In genomic region chr19:17389288-17389687, GRCh38 we compare ENCODE assay signal across 27 cellular contexts. TPM values are rescaled to one million over a fixed set of nuclear protein-coding genes. Genes with fewer than 3 reads are reported as not detected.
"Had no signal": no experiment of that assay in that cellular context is flagged by ENCODE, and none has a peak within 500 bp of the region (broad histone marks: within the 10 kb centered on the region; RNA-seq: fewer than 3 reads in every experiment).

No MANE protein-coding gene starts in this region.

- DNase-seq: activated CD4-positive, alpha-beta T cell treated with anti-CD3 and anti-CD28 coated beads for 1 hour; activated CD4-positive, alpha-beta T cell treated with anti-CD3 and anti-CD28 coated beads, Interleukin-2, amount 50 U/mL, for 1 hour; activated gamma-delta T cell treated with Interleukin-2 at 50 U/mL for 16 hours; activated naive CD4-positive, alpha-beta T cell treated with anti-CD3 and anti-CD28 coated beads, Interleukin-2, amount 50 U/mL, for 16 hours; amniotic stem cell; caudate nucleus; cortex of kidney; effector memory CD8-positive, alpha-beta T cell; erythroblast; gastrocnemius medialis; glutamatergic neuron; left lung; lower lobe of right lung; mesenchymal stem cell; nucleus accumbens; psoas muscle; sigmoid colon; small intestine; stimulated activated CD4-positive, alpha-beta T cell treated with anti-CD3 and anti-CD28 coated beads, Interleukin-4, amount 100 ng/mL, for 24 hours; T-helper 2 cell had no signal

- H3K27ac ChIP-seq: gastrocnemius medialis, left lung, lower lobe of right lung, parathyroid adenoma, psoas muscle, sigmoid colon, suprapubic skin, tibial nerve had no signal

- H3K27me3 Mint-ChIP-seq: activated T-helper 17 cell treated with anti-CD3 and anti-CD28 coated beads, Interleukin-2, amount 50 U/mL, for 72 hours; effector memory CD8-positive, alpha-beta T cell had no signal

- ATAC-seq: activated T-helper 17 cell treated with anti-CD3 and anti-CD28 coated beads, Interleukin-2, amount 50 U/mL, for 72 hours; effector memory CD8-positive, alpha-beta T cell; gastrocnemius medialis; left lung; lower lobe of right lung; psoas muscle; stimulated activated effector memory CD8-positive, alpha-beta T cell treated with anti-CD3 and anti-CD28 coated beads, Interleukin-12 subunit alpha, Interleukin-12 subunit beta, amount 100 ng/mL, for 72 hours had no signal

- H3K27ac Mint-ChIP-seq: activated T-helper 17 cell treated with anti-CD3 and anti-CD28 coated beads, Interleukin-2, amount 50 U/mL, for 72 hours; effector memory CD8-positive, alpha-beta T cell; stimulated activated effector memory CD8-positive, alpha-beta T cell treated with anti-CD3 and anti-CD28 coated beads, Interleukin-12 subunit alpha, Interleukin-12 subunit beta, amount 100 ng/mL, for 72 hours had no signal

- H3K9me3 ChIP-seq: gastrocnemius medialis, lower lobe of right lung, suprapubic skin had no signal

- H3K36me3 Mint-ChIP-seq: stimulated activated effector memory CD8-positive, alpha-beta T cell treated with anti-CD3 and anti-CD28 coated beads, Interleukin-12 subunit alpha, Interleukin-12 subunit beta, amount 100 ng/mL, for 72 hours had no signal

- H3K4me3 Mint-ChIP-seq: neural crest cell had no signal

- H3K9me3 Mint-ChIP-seq: activated T-helper 17 cell treated with anti-CD3 and anti-CD28 coated beads, Interleukin-2, amount 50 U/mL, for 72 hours; effector memory CD8-positive, alpha-beta T cell; neural crest cell; stimulated activated effector memory CD8-positive, alpha-beta T cell treated with anti-CD3 and anti-CD28 coated beads, Interleukin-12 subunit alpha, Interleukin-12 subunit beta, amount 100 ng/mL, for 72 hours had no signal

RNA-seq across cellular contexts. Expression of gene CCDC194, which starts 4.7 kb away (rescaled TPM):
- total RNA-seq: chondrocyte, gastrocnemius medialis, neural crest cell, suprapubic skin had no signal

RNA-seq across cellular contexts. Expression of gene BST2, which starts 16.1 kb away (rescaled TPM):
- total RNA-seq: chondrocyte, neural crest cell had no signal
